ENCODE assay signal across 26 cellular contexts in the genomic region with DNA sequence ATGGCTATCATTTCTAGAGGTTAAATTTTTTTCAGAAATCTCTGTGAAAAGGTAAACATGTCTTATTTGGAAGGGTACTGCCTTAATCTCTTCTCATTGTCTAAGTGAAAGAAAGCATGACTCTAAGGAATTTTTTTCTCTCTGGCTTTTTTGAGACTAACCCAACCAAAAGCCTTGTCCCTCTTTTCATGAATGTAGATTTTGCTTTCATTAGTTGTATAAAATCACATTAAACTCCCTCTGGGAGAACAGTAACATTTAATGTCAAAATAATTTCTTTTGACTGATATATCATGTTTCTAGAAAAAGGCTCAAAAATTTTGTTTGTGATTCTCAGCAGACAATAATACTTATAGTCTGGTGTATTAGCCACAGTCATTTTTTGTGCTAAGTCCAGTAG.
"Had no signal": no experiment of that assay in that cellular context is flagged by ENCODE, and none has a peak within 500 bp of the region (broad histone marks: within the 10 kb centered on the region; RNA-seq: fewer than 3 reads in every experiment).

No MANE protein-coding gene starts in this region.

- H3K36me3 ChIP-seq: stomach, suprapubic skin, thoracic aorta, thyroid gland, tibial artery, tibial nerve, transverse colon, upper lobe of left lung, upper lobe of right lung, uterus, vagina had no signal

- DNase-seq: stimulated activated CD4-positive, alpha-beta T cell treated with anti-CD3 and anti-CD28 coated beads, Interleukin-2, amount 100 ng/mL, for 48 hours; stimulated activated CD4-positive, alpha-beta T cell treated with anti-CD3 and anti-CD28 coated beads, Interleukin-4, amount 100 ng/mL, for 1 hour; stimulated activated CD4-positive, alpha-beta T cell treated with anti-CD3 and anti-CD28 coated beads, Interleukin-4, amount 100 ng/mL, for 24 hours; stimulated activated CD4-positive, alpha-beta T cell treated with anti-CD3 and anti-CD28 coated beads, Interleukin-4, amount 100 ng/mL, for 4 hours; stimulated activated CD8-positive, alpha-beta memory T cell treated with anti-CD3 and anti-CD28 coated beads, Interleukin-4, amount 100 ng/mL, for 48 hours; stimulated activated naive B cell treated with anti-CD40 and anti-IgM and Interleukin-4, amounts not matched to agents 10 μg/mL and 1 μg/mL and 100 μg/mL, for 72 hours; stimulated activated naive CD4-positive, alpha-beta T cell; stimulated activated naive CD4-positive, alpha-beta T cell treated with Interleukin-2 at 50 U/mL for 16 hours; stimulated activated naive CD8-positive, alpha-beta T cell treated with anti-CD3 and anti-CD28 coated beads, Interleukin-15, amount 100 ng/mL, for 72 hours; stimulated activated naive CD8-positive, alpha-beta T cell treated with anti-CD3 and anti-CD28 coated beads, Interleukin-15, Interleukin-2, amounts not matched to agents 100 U/mL and 50 U/mL, for 24 hours; stomach; substantia nigra; testis; thyroid gland; tibial artery; transverse colon; trophoblast cell; upper lobe of left lung; upper lobe of right lung; uterus had no signal

- H3K9me3 ChIP-seq: stomach, suprapubic skin, testis, thoracic aorta, thyroid gland, tibial artery, tibial nerve, transverse colon, upper lobe of left lung, upper lobe of right lung, uterus, vagina had no signal

- ATAC-seq: stimulated activated effector memory CD8-positive, alpha-beta T cell treated with anti-CD3 and anti-CD28 coated beads, Interleukin-12 subunit alpha, Interleukin-12 subunit beta, amount 100 ng/mL, for 72 hours; stimulated activated memory B cell treated with anti-CD40 and anti-IgM and Interleukin-4, amounts not matched to agents 10 μg/mL and 1 μg/mL and 100 μg/mL, for 72 hours; stimulated activated naive B cell treated with anti-CD40 and anti-IgM and Interleukin-4, amounts not matched to agents 10 μg/mL and 1 μg/mL and 100 μg/mL, for 72 hours; stimulated activated naive CD8-positive, alpha-beta T cell treated with anti-CD3 and anti-CD28 coated beads, Interleukin-15, amount 100 ng/mL, for 72 hours; stimulated activated naive CD8-positive, alpha-beta T cell treated with anti-CD3 and anti-CD28 coated beads, Interleukin-15, Interleukin-2, amounts not matched to agents 100 U/mL and 50 U/mL, for 24 hours; upper lobe of right lung had no signal

- H3K27me3 ChIP-seq: stomach, suprapubic skin, testis, thyroid gland, tibial artery, tibial nerve, transverse colon, upper lobe of left lung, upper lobe of right lung, uterus, vagina had no signal

- H3K4me1 ChIP-seq: suprapubic skin, testis, thyroid gland, tibial nerve, transverse colon, upper lobe of left lung, upper lobe of right lung, uterus, vagina had no signal

- H3K27ac ChIP-seq: stomach, suprapubic skin, testis, thoracic aorta, thyroid gland, tibial nerve, transverse colon, upper lobe of left lung, upper lobe of right lung, uterus, vagina had no signal

- H3K4me3 ChIP-seq: stomach, suprapubic skin, testis, thoracic aorta, thyroid gland, tibial artery, tibial nerve, transverse colon, upper lobe of left lung, upper lobe of right lung, uterus, vagina had no signal
